In genomic region chr6:154872605-154873004, GRCh38 we compare ENCODE assay signal across 19 cellular contexts.
A peak's percentile ranks its signal among the peaks of the same experiment; 100 is the strongest.
DNase-seq lines count a peak whose midpoint lies in the region; ATAC-seq, FAIRE-seq and TF ChIP-seq lines count a peak whose summit lies in the region.
"Had no signal": no experiment of that assay in that cellular context is flagged by ENCODE, and none has a peak within 500 bp of the region (broad histone marks: within the 10 kb centered on the region; RNA-seq: fewer than 3 reads in every experiment).

No MANE protein-coding gene starts in this region.

- H3K36me3 Mint-ChIP-seq in natural killer cell treated with Interleukin-12 subunit alpha and Interleukin-12 subunit beta and Interleukin-15 and Interleukin-18, amount 100 ng/mL, for 72 hours, result no peaks in the 10 kb centered on the region
- H3K36me3 Mint-ChIP-seq in activated naive CD8-positive, alpha-beta T cell treated with anti-CD3 and anti-CD28 coated beads, Interleukin-2, amount 50 U/mL, for 24 hours (ENCODE audit: low read depth), result peaks cover 2% of the 10 kb centered on the region
- H3K36me3 Mint-ChIP-seq: activated naive CD4-positive, alpha-beta T cell treated with anti-CD3 and anti-CD28 coated beads, Interleukin-2, amount 50 U/mL, for 72 hours had no signal

- no peak overlapping the region for H3K27ac Mint-ChIP-seq in natural killer cell treated with Interleukin-12 subunit alpha and Interleukin-12 subunit beta and Interleukin-15 and Interleukin-18, amount 100 ng/mL, for 72 hours
- no peak overlapping the region for H3K27ac Mint-ChIP-seq in activated naive CD8-positive, alpha-beta T cell treated with anti-CD3 and anti-CD28 coated beads, Interleukin-2, amount 50 U/mL, for 24 hours
- H3K27ac Mint-ChIP-seq: activated naive CD4-positive, alpha-beta T cell treated with anti-CD3 and anti-CD28 coated beads, Interleukin-2, amount 50 U/mL, for 72 hours had no signal

- 95% methylated on average over 7 of the region's 7 CpGs for WGBS in A549 (ENCODE audit: missing lambda C conversion rate)
- WGBS in iPS DF 6.9 (ENCODE audit: insufficient coverage, insufficient read length), result no CpG with 5 or more reads among the region's 7 CpGs

- CTCF ChIA-PET in A549 (lab: Yijun Ruan, JAX), result interaction anchor here (0.6 kb wide), 1 partner anchor 29 kb away, joined by 3 read pairs; no protein-coding TSS in a partner anchor

- H3K4me1 ChIP-seq in A549 (no peaks in the 10 kb centered on the region), iPS DF 6.9 (ENCODE audit: control insufficient read depth, insufficient read depth, low read length) (peaks cover 3% of the 10 kb centered on the region)
- H3K4me1 ChIP-seq: esophagus squamous epithelium had no signal

- POLR2A ChIA-PET in A549 (lab: Yijun Ruan, JAX), result no interaction called here

- H3K27me3 Mint-ChIP-seq in natural killer cell treated with Interleukin-12 subunit alpha and Interleukin-12 subunit beta and Interleukin-15 and Interleukin-18, amount 100 ng/mL, for 72 hours, result no peaks in the 10 kb centered on the region
- H3K27me3 Mint-ChIP-seq in activated naive CD8-positive, alpha-beta T cell treated with anti-CD3 and anti-CD28 coated beads, Interleukin-2, amount 50 U/mL, for 24 hours, result no peaks in the 10 kb centered on the region

- no peak for TF ChIP-seq POLR2A in A549 (IDR thresholded peaks at IDR 0.05; ENCODE audit: low read length)

- H3K36me3 ChIP-seq in H7 (replicated peaks; ENCODE audit: control insufficient read depth, insufficient read depth, low read length) (no peaks in the 10 kb centered on the region; the same call in 1 of the 2 replicates), iPS DF 6.9 (ENCODE audit: control insufficient read depth, insufficient read depth, low read length) (no peaks in the 10 kb centered on the region)

- no peak for TF ChIP-seq CTCF in A549 (IDR thresholded peaks at IDR 0.05)

- ATAC-seq in A549, result peak; percentile 50 to 55; a peak in 4 of 6 replicates
- no peak for ATAC-seq in natural killer cell treated with Interleukin-12 subunit alpha and Interleukin-12 subunit beta and Interleukin-15 and Interleukin-18, amount 100 ng/mL, for 72 hours
- ATAC-seq in HG03108 (IDR thresholded peaks at IDR 0.05; ENCODE audit: unreplicated experiment), result no peak
- no peak for ATAC-seq in activated naive CD8-positive, alpha-beta T cell treated with anti-CD3 and anti-CD28 coated beads, Interleukin-2, amount 50 U/mL, for 24 hours
- ATAC-seq: activated naive CD4-positive, alpha-beta T cell treated with anti-CD3 and anti-CD28 coated beads, Interleukin-2, amount 50 U/mL, for 72 hours had no signal

- H3K27ac ChIP-seq in A549 (no peak overlapping the region), iPS DF 6.9 (ENCODE audit: low read length) (no peak overlapping the region)
- H3K27ac ChIP-seq: esophagus squamous epithelium, testis had no signal

- DNase-seq in A549 (ENCODE audit: low read depth in 1 of 2, low spot score in 1 of 2), result no peak
- DNase-seq in H7, result peak; percentile 48
- DNase-seq in NCI-H524 treated with DMSO at 0.1 percent for 48 hours (lab: John Stamatoyannopoulos, UW), result peak; percentile 8
- peak; percentile 22 for DNase-seq in iPS DF 6.9 (ENCODE audit: low read depth, low spot score)
- DNase-seq in natural killer cell treated with Interleukin-12 subunit alpha and Interleukin-12 subunit beta and Interleukin-15 and Interleukin-18, amount 100 ng/mL, for 72 hours (ENCODE audit: low spot score), result no peak
- DNase-seq in stimulated activated naive CD4-positive, alpha-beta T cell treated with Interleukin-2 at 50 U/mL for 16 hours (lab: John Stamatoyannopoulos, UW), result no peak
- DNase-seq in activated naive CD8-positive, alpha-beta T cell treated with anti-CD3 and anti-CD28 coated beads, Interleukin-2, amount 50 U/mL, for 24 hours, result no peak
- DNase-seq: activated CD4-positive, alpha-beta T cell treated with anti-CD3 and anti-CD28 coated beads for 48 hours; AML-193; dermis blood vessel endothelial cell; esophagus squamous epithelium; glutamatergic neuron; midbrain; NCI-H2081 treated with DMSO at 0.1 percent for 48 hours; stimulated activated CD4-positive, alpha-beta T cell treated with anti-CD3 and anti-CD28 coated beads, Interleukin-4, amount 100 ng/mL, for 1 hour; testis had no signal

- TF ChIP-seq RAD21 in A549 (conservative IDR thresholded peaks at IDR 0.05 in 1 of 2, IDR thresholded peaks at IDR 0.05 in 1 of 2), result no peak

- H3K4me2 ChIP-seq in A549, result no peak overlapping the region

- H3K4me3 Mint-ChIP-seq in natural killer cell treated with Interleukin-12 subunit alpha and Interleukin-12 subunit beta and Interleukin-15 and Interleukin-18, amount 100 ng/mL, for 72 hours, result no peak overlapping the region
- no peak overlapping the region for H3K4me3 Mint-ChIP-seq in activated naive CD8-positive, alpha-beta T cell treated with anti-CD3 and anti-CD28 coated beads, Interleukin-2, amount 50 U/mL, for 24 hours

- no peak for FAIRE-seq in A549 (lab: Jason Lieb, UNC)
- FAIRE-seq: keratinocyte had no signal

- no peaks in the 10 kb centered on the region for H3K9me3 ChIP-seq in A549
- no peaks in the 10 kb centered on the region for H3K9me3 ChIP-seq in iPS DF 6.9 (ENCODE audit: control insufficient read depth, insufficient read depth, low read length)
- H3K9me3 ChIP-seq: esophagus squamous epithelium, testis had no signal

- H3K4me3 ChIP-seq in A549 (no peak overlapping the region), H7 (ENCODE audit: insufficient read depth, low read depth, low read length) (no peak overlapping the region), iPS DF 6.9 (ENCODE audit: low read length) (no peak overlapping the region)
- H3K4me3 ChIP-seq: esophagus squamous epithelium, testis had no signal

- H3K27me3 ChIP-seq in H7 (ENCODE audit: control insufficient read depth, insufficient read depth, low read length) (no peaks in the 10 kb centered on the region), iPS DF 6.9 (ENCODE audit: control insufficient read depth, insufficient read depth, low read length) (no peaks in the 10 kb centered on the region)
- H3K27me3 ChIP-seq: esophagus squamous epithelium, testis had no signal

- peaks cover 0 to 3% of the 10 kb centered on the region in 2 donors for H3K4me1 Mint-ChIP-seq in natural killer cell treated with Interleukin-12 subunit alpha and Interleukin-12 subunit beta and Interleukin-15 and Interleukin-18, amount 100 ng/mL, for 72 hours (ENCODE audit: low read depth in 2 of 2)
- H3K4me1 Mint-ChIP-seq in activated naive CD8-positive, alpha-beta T cell treated with anti-CD3 and anti-CD28 coated beads, Interleukin-2, amount 50 U/mL, for 24 hours, result peaks cover 5% of the 10 kb centered on the region

- H3K9me3 Mint-ChIP-seq in natural killer cell treated with Interleukin-12 subunit alpha and Interleukin-12 subunit beta and Interleukin-15 and Interleukin-18, amount 100 ng/mL, for 72 hours, result no peaks in the 10 kb centered on the region
- no peaks in the 10 kb centered on the region for H3K9me3 Mint-ChIP-seq in activated naive CD8-positive, alpha-beta T cell treated with anti-CD3 and anti-CD28 coated beads, Interleukin-2, amount 50 U/mL, for 24 hours
- H3K9me3 Mint-ChIP-seq: activated naive CD4-positive, alpha-beta T cell treated with anti-CD3 and anti-CD28 coated beads, Interleukin-2, amount 50 U/mL, for 72 hours had no signal

- TF ChIP-seq EP300 in A549 (IDR thresholded peaks at IDR 0.05), result no peak

TF ChIP-seq in A549, 52 proteins besides CTCF, POLR2A, EP300 and RAD21:
- no peak for TF ChIP-seq SREBF2 (IDR thresholded peaks at IDR 0.05)
- TF ChIP-seq FOSB (CRISPR knock-in tag; IDR thresholded peaks at IDR 0.05), result no peak
- no peak for TF ChIP-seq JUNB (IDR thresholded peaks at IDR 0.05)
- no peak for TF ChIP-seq HOXB13 (CRISPR knock-in tag; IDR thresholded peaks at IDR 0.05; ENCODE audit: low read depth)
- TF ChIP-seq BHLHE40 (IDR thresholded peaks at IDR 0.05; ENCODE audit: low read depth, low read length), result no peak
- no peak for TF ChIP-seq E2F6 (IDR thresholded peaks at IDR 0.05; ENCODE audit: borderline replicate concordance, low read depth)
- no peak for TF ChIP-seq ZSCAN20 (CRISPR knock-in tag; IDR thresholded peaks at IDR 0.05)
- TF ChIP-seq ESRRA (IDR thresholded peaks at IDR 0.05; ENCODE audit: borderline replicate concordance, low read length), result no peak
- no peak for TF ChIP-seq REST (IDR thresholded peaks at IDR 0.05)
- no peak for TF ChIP-seq MAFK (IDR thresholded peaks at IDR 0.05; ENCODE audit: partially characterized antibody)

Comparison
In these comparisons a context has a peak if more than half of its experiments do, and no peak if none do; other contexts are left out.
1. ATAC-seq: peak in A549 (2 of 2); none in natural killer cell treated with Interleukin-12 subunit alpha and Interleukin-12 subunit beta and Interleukin-15 and Interleukin-18, amount 100 ng/mL, for 72 hours (0 of 2), HG03108 (single experiment) and activated naive CD8-positive, alpha-beta T cell treated with anti-CD3 and anti-CD28 coated beads, Interleukin-2, amount 50 U/mL, for 24 hours (single experiment).
2. DNase-seq: peak in H7 (single experiment), NCI-H524 treated with DMSO at 0.1 percent for 48 hours (single experiment) and iPS DF 6.9 (single experiment); none in A549 (0 of 2), natural killer cell treated with Interleukin-12 subunit alpha and Interleukin-12 subunit beta and Interleukin-15 and Interleukin-18, amount 100 ng/mL, for 72 hours (single experiment), stimulated activated naive CD4-positive, alpha-beta T cell treated with Interleukin-2 at 50 U/mL for 16 hours (single experiment) and activated naive CD8-positive, alpha-beta T cell treated with anti-CD3 and anti-CD28 coated beads, Interleukin-2, amount 50 U/mL, for 24 hours (single experiment).